In the genomic region with DNA sequence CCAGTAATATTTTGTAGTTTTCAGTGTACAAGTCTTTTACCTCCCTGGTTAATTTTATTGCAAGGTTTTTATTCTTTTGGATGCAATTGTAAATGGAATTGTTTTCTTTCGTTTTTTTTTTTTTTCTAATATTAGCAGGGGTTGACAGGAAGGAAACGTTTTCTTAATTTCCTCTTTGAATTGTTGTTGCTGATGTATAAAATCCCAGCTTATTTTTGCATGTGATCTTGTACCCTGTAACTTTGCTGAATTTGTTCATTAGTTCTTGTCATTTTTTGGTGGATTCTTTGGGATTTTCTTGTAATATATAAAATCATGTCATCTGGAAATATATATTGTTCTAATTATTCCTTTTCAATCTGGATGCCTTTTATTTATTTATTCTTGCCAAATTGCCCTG, we compare ENCODE assay signal across 30 cellular contexts.
"Had no signal": no experiment of that assay in that cellular context is flagged by ENCODE, and none has a peak within 500 bp of the region (broad histone marks: within the 10 kb centered on the region; RNA-seq: fewer than 3 reads in every experiment).

No MANE protein-coding gene starts in this region.

- DNase-seq: activated CD4-positive, alpha-beta T cell treated with anti-CD3 and anti-CD28 coated beads for 48 hours; activated CD4-positive, alpha-beta T cell treated with anti-CD3 and anti-CD28 coated beads, Interleukin-2, amount 50 U/mL, for 4 hours; activated CD4-positive, CD25-positive, alpha-beta regulatory T cell treated with anti-CD3 and anti-CD28 coated beads, Interleukin-2, amount 50 U/mL, for 72 hours; activated CD8-positive, alpha-beta memory T cell treated with anti-CD3 and anti-CD28 coated beads, Interleukin-2, amount 50 U/mL, for 48 hours; activated CD8-positive, alpha-beta T cell treated with anti-CD3 and anti-CD28 coated beads, Interleukin-2, amount 10 ng/mL, durations not matched to agents 7 days and 5 days; activated effector memory CD4-positive, alpha-beta T cell treated with anti-CD3 and anti-CD28 coated beads, Interleukin-2, amount 50 U/mL, for 16 hours; activated naive CD4-positive, alpha-beta T cell treated with Interleukin-2 at 50 U/mL for 16 hours; activated naive CD8-positive, alpha-beta T cell treated with anti-CD3 and anti-CD28 coated beads, Interleukin-2, amount 50 U/mL, for 24 hours; activated T-cell treated with anti-CD3 and anti-CD28 coated beads, Interleukin-2, amount 50 U/mL, for 24 hours; amniotic stem cell; KG1; MG63; NCI-H1092 treated with DMSO at 0.1 percent for 48 hours; NCI-H1417 treated with DMSO at 0.1 percent for 48 hours; NCI-H1694; NCI-H2029; NCI-H2107; NCI-H2171 treated with DMSO at 0.1 percent for 48 hours; NCI-H226; NCI-H526; NCI-H774; SHP77 treated with DMSO at 0.1 percent for 48 hours; T-helper 17 cell; T-helper 9 cell had no signal

- H3K27me3 ChIP-seq: ascending aorta, body of pancreas had no signal

- FAIRE-seq: bronchial epithelial cell had no signal

- H3K4me1 ChIP-seq: ascending aorta, body of pancreas had no signal

- H3K27ac Mint-ChIP-seq: activated CD8-positive, alpha-beta T cell treated with anti-CD3 and anti-CD28 coated beads, Interleukin-2, amount 10 ng/mL, durations not matched to agents 7 days and 5 days; activated naive CD4-positive, alpha-beta T cell treated with anti-CD3 and anti-CD28 coated beads, Interleukin-2, amount 50 U/mL, for 72 hours; activated naive CD8-positive, alpha-beta T cell treated with anti-CD3 and anti-CD28 coated beads, Interleukin-2, amount 50 U/mL, for 24 hours; activated T-cell treated with anti-CD3 and anti-CD28 coated beads, Interleukin-2, amount 50 U/mL, for 24 hours; IgD-negative memory B cell; T-helper 17 cell; WTC11 had no signal

- H3K36me3 Mint-ChIP-seq: IgD-negative memory B cell, WTC11 had no signal

- H3K9me3 ChIP-seq: ascending aorta, body of pancreas, MG63 had no signal

- H3K4me3 Mint-ChIP-seq: activated CD8-positive, alpha-beta T cell treated with anti-CD3 and anti-CD28 coated beads, Interleukin-2, amount 10 ng/mL, durations not matched to agents 7 days and 5 days; activated naive CD8-positive, alpha-beta T cell treated with anti-CD3 and anti-CD28 coated beads, Interleukin-2, amount 50 U/mL, for 24 hours; activated T-cell treated with anti-CD3 and anti-CD28 coated beads, Interleukin-2, amount 50 U/mL, for 24 hours; IgD-negative memory B cell; T-helper 17 cell; WTC11 had no signal

- H3K27ac ChIP-seq: body of pancreas had no signal

- ATAC-seq: activated CD8-positive, alpha-beta T cell treated with anti-CD3 and anti-CD28 coated beads, Interleukin-2, amount 10 ng/mL, durations not matched to agents 7 days and 5 days; activated naive CD4-positive, alpha-beta T cell treated with anti-CD3 and anti-CD28 coated beads, Interleukin-2, amount 50 U/mL, for 72 hours; body of pancreas; T-helper 17 cell; WTC11 had no signal

- H3K36me3 ChIP-seq: ascending aorta, MG63 had no signal

- H3K4me1 Mint-ChIP-seq: WTC11 had no signal

- H3K4me3 ChIP-seq: ascending aorta, body of pancreas, MG63 had no signal

- H3K27me3 Mint-ChIP-seq: activated T-cell treated with anti-CD3 and anti-CD28 coated beads, Interleukin-2, amount 50 U/mL, for 24 hours had no signal

- H3K9me3 Mint-ChIP-seq: activated naive CD4-positive, alpha-beta T cell treated with anti-CD3 and anti-CD28 coated beads, Interleukin-2, amount 50 U/mL, for 72 hours; activated naive CD8-positive, alpha-beta T cell treated with anti-CD3 and anti-CD28 coated beads, Interleukin-2, amount 50 U/mL, for 24 hours; activated T-cell treated with anti-CD3 and anti-CD28 coated beads, Interleukin-2, amount 50 U/mL, for 24 hours; IgD-negative memory B cell had no signal
